In the genomic region with DNA sequence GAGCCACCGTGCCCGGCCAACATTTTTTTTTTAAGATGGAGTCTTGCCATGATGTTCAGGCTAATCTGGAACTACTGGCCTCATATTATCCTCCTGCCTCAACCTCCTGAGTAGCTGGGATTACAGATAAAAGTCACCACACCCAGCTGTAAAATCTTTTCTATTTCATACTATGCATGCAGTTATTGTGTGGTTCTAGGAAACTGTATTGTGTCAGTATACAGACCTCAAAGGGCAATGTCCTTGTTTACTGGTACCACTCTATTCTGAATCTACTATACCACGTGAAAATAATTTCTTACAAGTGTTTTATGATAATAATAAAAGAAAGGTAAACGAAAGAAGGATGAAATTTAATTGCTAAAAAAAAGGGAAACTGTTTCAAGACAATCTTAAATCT, we compare ENCODE assay signal across 23 cellular contexts.
DNase-seq lines count a peak whose midpoint lies in the region; ATAC-seq, FAIRE-seq and TF ChIP-seq lines count a peak whose summit lies in the region.
"Had no signal": no experiment of that assay in that cellular context is flagged by ENCODE, and none has a peak within 500 bp of the region (broad histone marks: within the 10 kb centered on the region; RNA-seq: fewer than 3 reads in every experiment).

No MANE protein-coding gene starts in this region.

- no peak for TF ChIP-seq POLR2A in K562 (conservative IDR thresholded peaks at IDR 0.05)

- no peaks in the 10 kb centered on the region for H3K27me3 Mint-ChIP-seq in osteocyte (ENCODE audit: unreplicated experiment)
- H3K27me3 Mint-ChIP-seq in CD8-positive, alpha-beta memory T cell = peaks cover 4 to 9% of the 10 kb centered on the region in 2 donors
- H3K27me3 Mint-ChIP-seq: CD4-positive, alpha-beta memory T cell had no signal

- 7% methylated on average over 4 of the region's 4 CpGs for WGBS in K562 (ENCODE audit: insufficient coverage, low coverage, missing lambda C conversion rate)

- no peak for ATAC-seq in K562
- ATAC-seq: GM12878, HCT116 had no signal

- no peaks in the 10 kb centered on the region for H3K79me2 ChIP-seq in ACC112 (ENCODE audit: control insufficient read depth, insufficient read depth, low read length, unreplicated experiment)
- H3K79me2 ChIP-seq in K562 (ENCODE audit: control insufficient read depth, insufficient read depth, low read length) = no peaks in the 10 kb centered on the region
- no peaks in the 10 kb centered on the region for H3K79me2 ChIP-seq in MM.1S (ENCODE audit: low read length)

- POLR2A ChIA-PET in RWPE1 (lab: Yijun Ruan, JAX; ENCODE audit: low non-redundant PET) = no interaction called here
- POLR2A ChIA-PET in K562 (lab: Yijun Ruan, JAX) = no interaction called here
- POLR2A ChIA-PET in CD8-positive, alpha-beta memory T cell (lab: Charles Lee) = no interaction called here

- no peak overlapping the region for H3K4me3 Mint-ChIP-seq in osteocyte (ENCODE audit: unreplicated experiment)
- H3K4me3 Mint-ChIP-seq in CD8-positive, alpha-beta memory T cell = no peak overlapping the region
- H3K4me3 Mint-ChIP-seq: CD14-positive monocyte; CD4-positive, alpha-beta memory T cell; HFFc6 had no signal

- TF ChIP-seq RAD21 in K562 (CRISPR knock-in tag; conservative IDR thresholded peaks at IDR 0.05 in 1 of 2, IDR thresholded peaks at IDR 0.05 in 1 of 2) = no peak

- TF ChIP-seq CTCF in RWPE1 (conservative IDR thresholded peaks at IDR 0.05; ENCODE audit: low read depth) (no peak), K562 (IDR thresholded peaks at IDR 0.05 in 2 of 3, conservative IDR thresholded peaks at IDR 0.05 in 1 of 3; ENCODE audit: insufficient read depth in 2 of 3, low read depth in 1 of 3, low read length in 3 of 3) (no peak), osteocyte (IDR thresholded peaks at IDR 0.05) (no peak), MM.1S (IDR thresholded peaks at IDR 0.05; ENCODE audit: low read length) (no peak)

- no peaks in the 10 kb centered on the region; the same call in 1 of the 2 replicates for H3K9me2 ChIP-seq in MM.1S (replicated peaks; ENCODE audit: insufficient read depth, low read length)

- in situ Hi-C loops in K562 (cut with MboI) = no loop called here

- DNase-seq in RWPE1 (ENCODE audit: low spot score) (no peak), K562 (ENCODE audit: extremely low read depth in 1 of 4, low spot score in 3 of 4) (no peak), osteocyte (ENCODE audit: extremely low spot score, unreplicated experiment) (no peak), MM.1S (no peak), head of caudate nucleus (no peak)
- DNase-seq in CD8-positive, alpha-beta memory T cell = no peak
- DNase-seq: 8988T; ACHN; AML-193; CD4-positive, alpha-beta memory T cell; COR-L47; DMS 273 treated with DMSO at 0.1 percent for 48 hours; DMS53; DND-41; EL; GOT3; H7; HFFc6 had no signal

- intact Hi-C loops in K562 (cut with micrococcal nuclease) (no loop called here), head of caudate nucleus (cut with DNase I) (no loop called here)

- BruUV-seq in K562 (replicated peaks; lab: Mats Ljungman, UMichigan) = no TSS peak

- H3K27me3 ChIP-seq in ACC112 (ENCODE audit: insufficient read depth, low read length) (no peaks in the 10 kb centered on the region), K562 (ENCODE audit: control insufficient read depth in 2 of 2, insufficient read depth in 2 of 2, low read length in 2 of 2) (no peaks in the 10 kb centered on the region), MM.1S (replicated peaks; ENCODE audit: insufficient read depth, low read length) (no peaks in the 10 kb centered on the region)
- no peaks in the 10 kb centered on the region for H3K27me3 ChIP-seq in CD8-positive, alpha-beta memory T cell (ENCODE audit: insufficient read depth, low read length, poor library complexity, severe bottlenecking)

- peaks cover 11% of the 10 kb centered on the region; the same call in 1 of the 2 replicates for H3K36me3 ChIP-seq in ACC112 (ENCODE audit: insufficient read depth, low read length)
- no peaks in the 10 kb centered on the region for H3K36me3 ChIP-seq in K562 (ENCODE audit: control insufficient read depth, insufficient read depth, low read length)
- no peaks in the 10 kb centered on the region for H3K36me3 ChIP-seq in MM.1S (replicated peaks; ENCODE audit: insufficient read depth, low read length)
- H3K36me3 ChIP-seq in CD8-positive, alpha-beta memory T cell (ENCODE audit: insufficient read depth, low read length) = no peaks in the 10 kb centered on the region

- H3K9ac ChIP-seq in K562 (ENCODE audit: insufficient read depth in 1 of 2, low read depth in 2 of 2, low read length in 2 of 2) = no peak overlapping the region
- no peak overlapping the region for H3K9ac ChIP-seq in MM.1S (ENCODE audit: low read length)

- H3K4me2 ChIP-seq in K562 (ENCODE audit: insufficient read depth, low read length) (no peak overlapping the region), MM.1S (ENCODE audit: low read depth, low read length) (no peak overlapping the region)

- H3K36me3 Mint-ChIP-seq in osteocyte (ENCODE audit: unreplicated experiment) = no peaks in the 10 kb centered on the region
- H3K36me3 Mint-ChIP-seq in CD8-positive, alpha-beta memory T cell = no peaks in the 10 kb centered on the region
- H3K36me3 Mint-ChIP-seq: CD14-positive monocyte; CD4-positive, alpha-beta memory T cell had no signal

- no peak for TF ChIP-seq EP300 in K562 (IDR thresholded peaks at IDR 0.05; ENCODE audit: low read length)

- H3K27ac ChIP-seq in ACC112 (ENCODE audit: low read depth, low read length) (peak overlapping the region; percentile 13; the same call in 1 of the 2 replicates), RWPE1 (0 out of 2 replicates have a peak overlapping the region, but pooled peaks have one; percentile 30), K562 (ENCODE audit: extremely low read depth, low read depth, low read length) (no peak overlapping the region), MM.1S (ENCODE audit: low read length) (no peak overlapping the region)
- H3K27ac ChIP-seq in CD8-positive, alpha-beta memory T cell (ENCODE audit: low read depth, low read length) = no peak overlapping the region
- H3K27ac ChIP-seq: HL-60 had no signal

- H3F3A ChIP-seq in MM.1S (ENCODE audit: insufficient read depth, low read length) = 0 out of 2 replicates have a peak, but pooled peaks cover 6% of the 10 kb centered on the region

- H3K9me1 ChIP-seq in K562 (ENCODE audit: control insufficient read depth, insufficient read depth, low read length) = no peaks in the 10 kb centered on the region

- no peak overlapping the region for H2AFZ ChIP-seq in ACC112 (ENCODE audit: low read length, unreplicated experiment)
- H2AFZ ChIP-seq in K562 (ENCODE audit: low read depth, low read length) = no peak overlapping the region
- H2AFZ ChIP-seq in MM.1S (ENCODE audit: low read length) = no peak overlapping the region

- H4K20me1 ChIP-seq in K562 (replicated peaks; ENCODE audit: control insufficient read depth, insufficient read depth, low read length) = no peaks in the 10 kb centered on the region
- no peaks in the 10 kb centered on the region for H4K20me1 ChIP-seq in MM.1S (ENCODE audit: insufficient read depth, low read length)

- H3K4me3 ChIP-seq in ACC112 (ENCODE audit: low read depth, low read length) (no peak overlapping the region), K562 (no peak overlapping the region), MM.1S (ENCODE audit: low read length) (no peak overlapping the region)
- H3K4me3 ChIP-seq in CD8-positive, alpha-beta memory T cell (ENCODE audit: low read length) = no peak overlapping the region
- H3K4me3 ChIP-seq: GM12878 had no signal

- CTCF ChIA-PET in RWPE1 (lab: Yijun Ruan, JAX) (no interaction called here), K562 (lab: Yijun Ruan, JAX; ENCODE audit: low intra/inter-chr PET ratio) (no interaction called here)
- CTCF ChIA-PET in CD8-positive, alpha-beta memory T cell (lab: Charles Lee) = no interaction called here

- peaks cover 29% of the 10 kb centered on the region for H3K4me1 Mint-ChIP-seq in osteocyte (ENCODE audit: unreplicated experiment)
- no peaks in the 10 kb centered on the region for H3K4me1 Mint-ChIP-seq in CD8-positive, alpha-beta memory T cell
- H3K4me1 Mint-ChIP-seq: CD14-positive monocyte; CD4-positive, alpha-beta memory T cell had no signal

- FAIRE-seq in K562 (lab: Jason Lieb, UNC) = no peak
- FAIRE-seq: GM12878 had no signal

- peaks cover 44% of the 10 kb centered on the region for H3K4me1 ChIP-seq in ACC112 (ENCODE audit: control insufficient read depth, insufficient read depth, low read length, unreplicated experiment)
- H3K4me1 ChIP-seq in K562 (replicated peaks in 1 of 2; ENCODE audit: control insufficient read depth in 2 of 2, insufficient read depth in 2 of 2, low read length in 2 of 2) = no peaks in the 10 kb centered on the region; a peak in 1 of 5 replicates
- H3K4me1 ChIP-seq in MM.1S (ENCODE audit: low read length) = peaks cover 10% of the 10 kb centered on the region
- no peaks in the 10 kb centered on the region for H3K4me1 ChIP-seq in CD8-positive, alpha-beta memory T cell (ENCODE audit: insufficient read depth, low read length)

- H3K9me3 ChIP-seq in K562 (replicated peaks; ENCODE audit: control insufficient read depth, insufficient read depth, low read depth, low read length) (no peaks in the 10 kb centered on the region), MM.1S (replicated peaks; ENCODE audit: insufficient read depth, low read length) (no peaks in the 10 kb centered on the region)
- no peaks in the 10 kb centered on the region for H3K9me3 ChIP-seq in CD8-positive, alpha-beta memory T cell (ENCODE audit: low read length)

- H3K27ac Mint-ChIP-seq in osteocyte (ENCODE audit: unreplicated experiment) = peak overlapping the region; percentile 13
- no peak overlapping the region for H3K27ac Mint-ChIP-seq in CD8-positive, alpha-beta memory T cell
- H3K27ac Mint-ChIP-seq: CD14-positive monocyte; CD4-positive, alpha-beta memory T cell; HFFc6 had no signal

- no peaks in the 10 kb centered on the region for H3K9me3 Mint-ChIP-seq in osteocyte (ENCODE audit: unreplicated experiment)
- H3K9me3 Mint-ChIP-seq in CD8-positive, alpha-beta memory T cell = no peaks in the 10 kb centered on the region
- H3K9me3 Mint-ChIP-seq: CD4-positive, alpha-beta memory T cell; HFFc6 had no signal

TF ChIP-seq in K562, 482 proteins besides CTCF, POLR2A, EP300 and RAD21:
- TF ChIP-seq NR2C1 (IDR thresholded peaks at IDR 0.05) (no peak), NR2C1 (tag; IDR thresholded peaks at IDR 0.05) (no peak), TAL1 (IDR thresholded peaks at IDR 0.05) (peak; percentile 26; the same call in 1 of the 2 replicates), CBFA2T3 (IDR thresholded peaks at IDR 0.05) (peak; percentile 31; the same call in 1 of the 2 replicates)

Comparison
In these comparisons a context has a peak if more than half of its experiments do, and no peak if none do; other contexts are left out.
1. H3K27ac ChIP-seq: peak in ACC112 (single experiment) and RWPE1 (single experiment); none in K562 (single experiment), MM.1S (single experiment) and CD8-positive, alpha-beta memory T cell (single experiment).